In the genomic region with DNA sequence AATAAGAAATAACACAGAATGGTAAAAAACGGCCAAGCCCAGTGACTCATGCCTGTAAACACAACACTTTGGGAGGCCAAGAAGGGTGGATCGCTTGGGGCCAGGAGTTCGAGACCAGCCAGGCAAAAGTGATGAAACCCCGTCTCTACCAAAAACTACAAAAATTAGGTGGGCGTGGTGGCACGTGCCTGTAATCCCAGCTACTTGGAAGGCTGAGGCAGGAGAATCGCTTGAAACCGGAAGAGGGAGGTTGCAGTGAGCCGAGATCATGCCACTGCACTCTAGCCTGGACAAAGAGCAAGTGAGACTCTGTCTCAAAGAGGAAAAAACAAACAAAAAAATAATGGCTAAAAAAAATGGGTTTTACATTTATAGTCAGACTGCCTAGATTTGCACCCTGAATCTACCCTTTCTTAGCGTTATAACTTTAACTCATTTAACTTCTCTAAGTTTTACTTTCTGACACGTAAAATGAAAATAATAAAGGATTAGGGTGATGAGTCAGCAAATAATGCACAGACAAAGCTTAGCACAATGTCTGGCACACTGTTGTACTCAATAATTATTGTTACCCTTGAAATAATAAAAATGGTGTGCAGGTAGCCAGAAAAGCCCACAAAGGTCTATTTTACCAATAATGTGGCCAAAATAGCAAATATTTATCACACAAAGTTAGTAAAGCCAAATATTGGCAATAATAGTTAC, we compare ENCODE assay signal across 27 cellular contexts. TPM values are rescaled to one million over a fixed set of nuclear protein-coding genes. Genes with fewer than 3 reads are reported as not detected.
DNase-seq lines count a peak whose midpoint lies in the region; ATAC-seq, FAIRE-seq and TF ChIP-seq lines count a peak whose summit lies in the region.
"Had no signal": no experiment of that assay in that cellular context is flagged by ENCODE, and none has a peak within 500 bp of the region (broad histone marks: within the 10 kb centered on the region; RNA-seq: fewer than 3 reads in every experiment).

No MANE protein-coding gene starts in this region.

- H3K4me2 ChIP-seq in GM23338, result no peak overlapping the region
- H3K4me2 ChIP-seq in endothelial cell of umbilical vein (ENCODE audit: insufficient read depth, low read length), result no peak overlapping the region
- H3K4me2 ChIP-seq: KMS-11 had no signal

- H3K9me3 Mint-ChIP-seq in GM23338, result no peaks in the 10 kb centered on the region

- TF ChIP-seq POLR2A in endothelial cell of umbilical vein (IDR thresholded peaks at IDR 0.05; ENCODE audit: low read depth, low read length), result no peak

- CTCF ChIA-PET in A673 (lab: Charles Lee), result interaction anchor here (0.6 kb wide), 1 partner anchor 209 kb away, joined by 3 read pairs; no protein-coding TSS in a partner anchor
- CTCF ChIA-PET in endothelial cell of umbilical vein (lab: Charles Lee), result no interaction called here

- H3K4me3 Mint-ChIP-seq in GM23338, result no peak overlapping the region
- H3K4me3 Mint-ChIP-seq: activated T-cell treated with anti-CD3 and anti-CD28 coated beads, Interleukin-2, amount 50 U/mL, for 72 hours; neural crest cell had no signal

- BruUV-seq in A673 (replicated peaks; lab: Mats Ljungman, UMichigan) (no TSS peak), endothelial cell of umbilical vein (replicated peaks; lab: Mats Ljungman, UMichigan) (no TSS peak)

- H3K4me1 ChIP-seq in A673 (ENCODE audit: insufficient read depth, low read length, poor library complexity, severe bottlenecking) (peaks cover 51% of the 10 kb centered on the region), GM23338 (ENCODE audit: insufficient read depth) (peaks cover 23% of the 10 kb centered on the region), endothelial cell of umbilical vein (ENCODE audit: control insufficient read depth, extremely low read depth, insufficient read depth, low read length) (peaks cover 52% of the 10 kb centered on the region)
- H3K4me1 ChIP-seq: BE2C, transverse colon had no signal

- no peaks in the 10 kb centered on the region for H3F3A ChIP-seq in GM23338 (replicated peaks; ENCODE audit: low read depth)

- no peak for TF ChIP-seq CTCF in A673 (conservative IDR thresholded peaks at IDR 0.05; ENCODE audit: low read depth, low read length)
- no peak for TF ChIP-seq CTCF in GM23338 (conservative IDR thresholded peaks at IDR 0.05; ENCODE audit: low read depth in 2 of 2)
- no peak for TF ChIP-seq CTCF in endothelial cell of umbilical vein (IDR thresholded peaks at IDR 0.05; ENCODE audit: extremely low read depth in 1 of 2, insufficient read depth in 1 of 2, low read depth in 1 of 2, low read length in 2 of 2)

- no peaks in the 10 kb centered on the region for H3K9me2 ChIP-seq in GM23338 (ENCODE audit: insufficient read depth)

- no peak overlapping the region for H3K9ac ChIP-seq in endothelial cell of umbilical vein (replicated peaks; ENCODE audit: extremely low read depth, insufficient read depth, low read length)
- H3K9ac ChIP-seq: KMS-11, parathyroid adenoma had no signal

- peaks cover 2% of the 10 kb centered on the region; the same call in 1 of the 2 replicates for H4K20me1 ChIP-seq in GM23338 (replicated peaks; ENCODE audit: insufficient read depth)
- no peaks in the 10 kb centered on the region for H4K20me1 ChIP-seq in endothelial cell of umbilical vein (replicated peaks; ENCODE audit: control insufficient read depth, extremely low read depth, insufficient read depth, low read length)

- H3K36me3 ChIP-seq in A673 (ENCODE audit: insufficient read depth, low read length, poor library complexity, severe bottlenecking) (no peaks in the 10 kb centered on the region), GM23338 (ENCODE audit: insufficient read depth) (no peaks in the 10 kb centered on the region), endothelial cell of umbilical vein (ENCODE audit: control insufficient read depth in 2 of 2, extremely low read depth in 1 of 2, insufficient read depth in 2 of 2, low read length in 2 of 2) (no peaks in the 10 kb centered on the region)
- H3K36me3 ChIP-seq: BE2C, brain microvascular endothelial cell, heart right ventricle, SJSA1, transverse colon had no signal

- peak; percentile 33 for DNase-seq in A673 (ENCODE audit: low spot score)
- DNase-seq in GM23338 (ENCODE audit: low spot score), result no peak
- DNase-seq in MV-4-11 (lab: John Stamatoyannopoulos, UW), result peak; percentile 26
- DNase-seq in endothelial cell of umbilical vein (ENCODE audit: low read depth, low spot score), result no peak
- no peak for DNase-seq in DMS153 treated with DMSO at 0.1 percent for 48 hours (lab: John Stamatoyannopoulos, UW; ENCODE audit: unreplicated experiment)
- DNase-seq in DMS114 treated with DMSO at 0.1 percent for 48 hours (lab: John Stamatoyannopoulos, UW; ENCODE audit: unreplicated experiment), result no peak
- no peak for DNase-seq in kidney tubule cell (ENCODE audit: low spot score)
- DNase-seq: activated CD4-positive, CD25-positive, alpha-beta regulatory T cell; activated naive CD4-positive, alpha-beta T cell; activated T-cell treated with anti-CD3 and anti-CD28 coated beads, Interleukin-2, amount 50 U/mL, for 72 hours; BE2C; brain microvascular endothelial cell; foreskin melanocyte; H7; heart right ventricle; NCI-H1048; NCI-H1694 treated with DMSO at 0.1 percent for 48 hours; NCI-H2171 treated with DMSO at 0.1 percent for 48 hours; RPMI8226; T-helper 1 cell; transverse colon had no signal

- H3K9me3 ChIP-seq in A673 (ENCODE audit: low read depth, low read length, poor library complexity, severe bottlenecking) (no peaks in the 10 kb centered on the region), endothelial cell of umbilical vein (replicated peaks; ENCODE audit: control insufficient read depth, insufficient read depth, low read length) (no peaks in the 10 kb centered on the region)
- H3K9me3 ChIP-seq: BE2C, heart right ventricle, SJSA1, transverse colon had no signal

- peak; percentile 89 for FAIRE-seq in endothelial cell of umbilical vein (lab: Jason Lieb, UNC)
- FAIRE-seq: HTR-8/SVneo had no signal

- H3K36me3 Mint-ChIP-seq in GM23338 (ENCODE audit: low read depth), result no peaks in the 10 kb centered on the region; the same call in 2 of the 3 replicates

- 0 out of 2 replicates have a peak overlapping the region, but pooled peaks have one; percentile 65 for H3K27ac Mint-ChIP-seq in GM23338
- H3K27ac Mint-ChIP-seq: activated T-cell treated with anti-CD3 and anti-CD28 coated beads, Interleukin-2, amount 50 U/mL, for 72 hours had no signal

- no peaks in the 10 kb centered on the region for H3K9me1 ChIP-seq in endothelial cell of umbilical vein (replicated peaks; ENCODE audit: control insufficient read depth, extremely low read depth, insufficient read depth, low read length)

- POLR2A ChIA-PET in A673 (lab: Charles Lee; ENCODE audit: low non-redundant PET) (no interaction called here), endothelial cell of umbilical vein (lab: Charles Lee) (no interaction called here)

- intact Hi-C loops in A673 (cut with micrococcal nuclease; ENCODE audit: unreplicated experiment) (no loop called here), endothelial cell of umbilical vein (cut with micrococcal nuclease) (no loop called here)

- no peak overlapping the region for H3K4me3 ChIP-seq in A673 (ENCODE audit: low read depth, low read length, poor library complexity, severe bottlenecking)
- no peak overlapping the region for H3K4me3 ChIP-seq in GM23338
- H3K4me3 ChIP-seq in endothelial cell of umbilical vein (replicated peaks in 1 of 3; ENCODE audit: insufficient read depth in 1 of 3, low read depth in 1 of 3, low read length in 3 of 3), result no peak overlapping the region
- H3K4me3 ChIP-seq: heart right ventricle, SJSA1, transverse colon had no signal

- H3K27ac ChIP-seq in A673 (ENCODE audit: low read depth, low read length, poor library complexity, severe bottlenecking) (no peak overlapping the region), GM23338 (ENCODE audit: low read depth) (no peak overlapping the region), endothelial cell of umbilical vein (ENCODE audit: insufficient read depth, low read depth, low read length) (no peak overlapping the region)
- H3K27ac ChIP-seq: brain microvascular endothelial cell, heart right ventricle, KMS-11, parathyroid adenoma, SJSA1, transverse colon had no signal

- dilution Hi-C loops in endothelial cell of umbilical vein (cut with MboI; ENCODE audit: extremely low pct_ligation_motif_present, low sequenced_read_pairs), result no loop called here

- no peaks in the 10 kb centered on the region for H3K27me3 ChIP-seq in A673 (replicated peaks; ENCODE audit: insufficient read depth, low read depth, low read length, poor library complexity)
- H3K27me3 ChIP-seq in GM23338 (ENCODE audit: insufficient read depth), result no peaks in the 10 kb centered on the region
- no peaks in the 10 kb centered on the region for H3K27me3 ChIP-seq in endothelial cell of umbilical vein (ENCODE audit: control insufficient read depth in 2 of 2, insufficient read depth in 2 of 2, low read length in 2 of 2)
- H3K27me3 ChIP-seq: BE2C, brain microvascular endothelial cell, SJSA1, transverse colon had no signal

- H3K79me2 ChIP-seq in GM23338 (replicated peaks; ENCODE audit: insufficient read depth), result peaks cover 41% of the 10 kb centered on the region
- peaks cover 36% of the 10 kb centered on the region for H3K79me2 ChIP-seq in endothelial cell of umbilical vein (ENCODE audit: control insufficient read depth, insufficient read depth, low read length)
- H3K79me2 ChIP-seq: parathyroid adenoma had no signal

- ATAC-seq in GM23338 (no peak), GM18502 (IDR thresholded peaks at IDR 0.05; ENCODE audit: poor library complexity, unreplicated experiment) (no peak)
- ATAC-seq: activated T-cell treated with anti-CD3 and anti-CD28 coated beads, Interleukin-2, amount 50 U/mL, for 72 hours; heart right ventricle had no signal

- H3K27me3 Mint-ChIP-seq in GM23338 (ENCODE audit: insufficient read depth, low read depth, poor library complexity), result no peaks in the 10 kb centered on the region

- peaks cover 37% of the 10 kb centered on the region for H3K4me1 Mint-ChIP-seq in GM23338

- no peak overlapping the region for H2AFZ ChIP-seq in GM23338
- H2AFZ ChIP-seq in endothelial cell of umbilical vein (ENCODE audit: low read depth, low read length), result no peak overlapping the region
- H2AFZ ChIP-seq: parathyroid adenoma had no signal

TF ChIP-seq in GM23338, 12 proteins besides CTCF, POLR2A, EP300 and RAD21 (continues in another document):
- TF ChIP-seq JUNB (IDR thresholded peaks at IDR 0.05; ENCODE audit: unreplicated experiment), result no peak

RNA-seq across cellular contexts. Expression of a gene that starts 55.0 kb away (rescaled TPM):
- 88.5 and 93.1 TPM in 2 replicates for total RNA-seq in A673 (2021)
- 90.7 and 95.6 TPM in 2 replicates for total RNA-seq in GM23338 (2014; rRNA removed; shearing (Covaris generic))
- 44.0 and 45.7 TPM in 2 replicates for polyA plus RNA-seq in GM23338 (2016; fragmentation: Nextera tagmentation; extraction: Ambion mirVana)
- 29.5 and 31.8 TPM in 2 replicates for total RNA-seq in endothelial cell of umbilical vein
- polyA plus RNA-seq in endothelial cell of umbilical vein, result 6.9 and 9.1 TPM in 2 replicates
- polyA plus RNA-seq in endothelial cell of umbilical vein (2011; cell fraction: cytosol; rRNA removed), result 10.8 and 11.1 TPM in 2 replicates
- 23.0 and 32.7 TPM in 2 replicates for polyA plus RNA-seq in endothelial cell of umbilical vein (2011; cell fraction: nucleus; rRNA removed)
- polyA plus RNA-seq in endothelial cell of umbilical vein (2012), result 18.4 and 27.5 TPM in 2 replicates
- 23.3 and 29.5 TPM in 2 replicates for polyA minus RNA-seq in endothelial cell of umbilical vein
- 14.3 TPM for polyA minus RNA-seq in endothelial cell of umbilical vein (2011; cell fraction: cytosol; rRNA and poly(A)+ RNA removed)
- polyA minus RNA-seq in endothelial cell of umbilical vein (2011; cell fraction: nucleus; rRNA and poly(A)+ RNA removed), result 30.4 and 47.4 TPM in 2 replicates

Comparison
In these comparisons a context has a peak if more than half of its experiments do, and no peak if none do; other contexts are left out.
1. DNase-seq: peak in A673 (single experiment) and MV-4-11 (single experiment); none in GM23338 (single experiment), endothelial cell of umbilical vein (single experiment), DMS153 treated with DMSO at 0.1 percent for 48 hours (single experiment), DMS114 treated with DMSO at 0.1 percent for 48 hours (single experiment) and kidney tubule cell (single experiment).